In genomic region chr6:52603000-52603795, GRCh38 we compare ENCODE assay signal across 14 cellular contexts. TPM values are rescaled to one million over a fixed set of nuclear protein-coding genes. Genes with fewer than 3 reads are reported as not detected.
A peak's percentile ranks its signal among the peaks of the same experiment; 100 is the strongest.
DNase-seq lines count a peak whose midpoint lies in the region; ATAC-seq and TF ChIP-seq lines count a peak whose summit lies in the region.
"Had no signal": no experiment of that assay in that cellular context is flagged by ENCODE, and none has a peak within 500 bp of the region (broad histone marks: within the 10 kb centered on the region; RNA-seq: fewer than 3 reads in every experiment).

No MANE protein-coding gene starts in this region.

- H3K36me3 Mint-ChIP-seq in naive thymus-derived CD4-positive, alpha-beta T cell, result no peaks in the 10 kb centered on the region
- H3K36me3 Mint-ChIP-seq: activated naive CD4-positive, alpha-beta T cell treated with anti-CD3 and anti-CD28 coated beads, Interleukin-2, amount 10 ng/mL, durations not matched to agents 7 days and 5 days had no signal

- no peaks in the 10 kb centered on the region for H3K36me3 ChIP-seq in adipocyte (ENCODE audit: control insufficient read depth, insufficient read depth, low read length, severe bottlenecking)
- no peaks in the 10 kb centered on the region for H3K36me3 ChIP-seq in naive thymus-derived CD4-positive, alpha-beta T cell (ENCODE audit: control insufficient read depth in 2 of 3, insufficient read depth in 3 of 3, low read length in 3 of 3)

- H3K4me3 ChIP-seq in AG10803 (ENCODE audit: low read length) (no peak overlapping the region), adipocyte (ENCODE audit: low read length) (no peak overlapping the region)
- H3K4me3 ChIP-seq in naive thymus-derived CD4-positive, alpha-beta T cell (ENCODE audit: low read length), result no peak overlapping the region

- H3K4me1 Mint-ChIP-seq in naive thymus-derived CD4-positive, alpha-beta T cell, result peaks cover 0 to 7% (median 0%) of the 10 kb centered on the region in 7 donors

- H3K27me3 Mint-ChIP-seq in naive thymus-derived CD4-positive, alpha-beta T cell, result peaks cover 0 to 17% (median 6%) of the 10 kb centered on the region in 5 donors
- H3K27me3 Mint-ChIP-seq: CD4-positive, alpha-beta T cell had no signal

- ATAC-seq in HG03432 (IDR thresholded peaks at IDR 0.05; ENCODE audit: unreplicated experiment) (peak; percentile 66), HG03521 (IDR thresholded peaks at IDR 0.05; ENCODE audit: unreplicated experiment) (no peak)
- no peak for ATAC-seq in naive thymus-derived CD4-positive, alpha-beta T cell

- H3K27me3 ChIP-seq in adipocyte (replicated peaks; ENCODE audit: control insufficient read depth, insufficient read depth, low read length), result no peaks in the 10 kb centered on the region
- H3K27me3 ChIP-seq in naive thymus-derived CD4-positive, alpha-beta T cell (ENCODE audit: control insufficient read depth in 2 of 2, insufficient read depth in 2 of 2, low read length in 2 of 2), result no peaks in the 10 kb centered on the region

- peaks cover 0 to 5% (median 0%) of the 10 kb centered on the region in 11 donors for H3K9me3 Mint-ChIP-seq in naive thymus-derived CD4-positive, alpha-beta T cell
- H3K9me3 Mint-ChIP-seq: activated naive CD4-positive, alpha-beta T cell treated with anti-CD3 and anti-CD28 coated beads, Interleukin-2, amount 10 ng/mL, durations not matched to agents 7 days and 5 days; CD4-positive, alpha-beta T cell had no signal

- H3K9ac ChIP-seq in adipocyte (ENCODE audit: low read length), result peak overlapping the region; percentile 52

- H3K27ac Mint-ChIP-seq in naive thymus-derived CD4-positive, alpha-beta T cell, result no peak overlapping the region
- H3K27ac Mint-ChIP-seq: activated naive CD4-positive, alpha-beta T cell treated with anti-CD3 and anti-CD28 coated beads, Interleukin-2, amount 10 ng/mL, durations not matched to agents 7 days and 5 days; CD4-positive, alpha-beta T cell had no signal

- peak; percentile 76 for DNase-seq in AG10803 (ENCODE audit: low read depth)
- peak; percentile 67 for DNase-seq in adipocyte (ENCODE audit: low read depth)
- DNase-seq in kidney tubule cell (ENCODE audit: low spot score), result peak; percentile 75
- no peak for DNase-seq in NK-92 (lab: John Stamatoyannopoulos, UW; ENCODE audit: unreplicated experiment)
- no peak for DNase-seq in naive thymus-derived CD4-positive, alpha-beta T cell
- DNase-seq in OCI-M2 (lab: John Stamatoyannopoulos, UW; ENCODE audit: unreplicated experiment), result no peak
- DNase-seq: activated naive CD4-positive, alpha-beta T cell treated with anti-CD3 and anti-CD28 coated beads, Interleukin-2, amount 10 ng/mL, durations not matched to agents 7 days and 5 days; CD4-positive, alpha-beta T cell; Karpas-422; mesendoderm; NCI-H526; substantia nigra had no signal

- peak; percentile 4; the same call in 1 of the 2 replicates for TF ChIP-seq CTCF in AG10803 (conservative IDR thresholded peaks at IDR 0.05; ENCODE audit: low read length)

- peaks cover 22% of the 10 kb centered on the region for H3K4me1 ChIP-seq in adipocyte (ENCODE audit: control insufficient read depth, insufficient read depth, low read length)
- no peaks in the 10 kb centered on the region for H3K4me1 ChIP-seq in naive thymus-derived CD4-positive, alpha-beta T cell (ENCODE audit: control insufficient read depth in 2 of 2, insufficient read depth in 2 of 2, low read length in 2 of 2)

- H3K27ac ChIP-seq in naive thymus-derived CD4-positive, alpha-beta T cell (ENCODE audit: low read depth, low read length), result no peak overlapping the region

- H3K4me3 Mint-ChIP-seq in naive thymus-derived CD4-positive, alpha-beta T cell, result no peak overlapping the region
- H3K4me3 Mint-ChIP-seq: activated naive CD4-positive, alpha-beta T cell treated with anti-CD3 and anti-CD28 coated beads, Interleukin-2, amount 10 ng/mL, durations not matched to agents 7 days and 5 days; CD4-positive, alpha-beta T cell had no signal

- no peaks in the 10 kb centered on the region for H3K9me3 ChIP-seq in adipocyte (ENCODE audit: control insufficient read depth, low read length)
- H3K9me3 ChIP-seq in naive thymus-derived CD4-positive, alpha-beta T cell (ENCODE audit: control insufficient read depth in 2 of 3, low read length in 3 of 3), result no peaks in the 10 kb centered on the region

- intact Hi-C loops in naive thymus-derived CD4-positive, alpha-beta T cell (cut with micrococcal nuclease), result no loop called here

- CTCF ChIA-PET in naive thymus-derived CD4-positive, alpha-beta T cell (lab: Charles Lee), result no interaction called here

- POLR2A ChIA-PET in naive thymus-derived CD4-positive, alpha-beta T cell (lab: Charles Lee), result no interaction called here

RNA-seq across cellular contexts. Expression of gene TRAM2, which starts 26.3 kb away (rescaled TPM):
- 10 to 100 TPM in 4 of 5 experiments, 1 to 10 TPM in 1; 8.9 to 10.9 (median 10.3) TPM for total RNA-seq in naive thymus-derived CD4-positive, alpha-beta T cell
- polyA plus RNA-seq in naive thymus-derived CD4-positive, alpha-beta T cell, result 1 to 10 TPM; 3.2 to 4.5 TPM

Comparison
In these comparisons a context has a peak if more than half of its experiments do, and no peak if none do; other contexts are left out.
1. DNase-seq: peak in AG10803 (single experiment), adipocyte (single experiment) and kidney tubule cell (single experiment); none in NK-92 (single experiment), naive thymus-derived CD4-positive, alpha-beta T cell (0 of 9) and OCI-M2 (single experiment).